10 cellular contexts compared by ENCODE assay signal in the genomic region with DNA sequence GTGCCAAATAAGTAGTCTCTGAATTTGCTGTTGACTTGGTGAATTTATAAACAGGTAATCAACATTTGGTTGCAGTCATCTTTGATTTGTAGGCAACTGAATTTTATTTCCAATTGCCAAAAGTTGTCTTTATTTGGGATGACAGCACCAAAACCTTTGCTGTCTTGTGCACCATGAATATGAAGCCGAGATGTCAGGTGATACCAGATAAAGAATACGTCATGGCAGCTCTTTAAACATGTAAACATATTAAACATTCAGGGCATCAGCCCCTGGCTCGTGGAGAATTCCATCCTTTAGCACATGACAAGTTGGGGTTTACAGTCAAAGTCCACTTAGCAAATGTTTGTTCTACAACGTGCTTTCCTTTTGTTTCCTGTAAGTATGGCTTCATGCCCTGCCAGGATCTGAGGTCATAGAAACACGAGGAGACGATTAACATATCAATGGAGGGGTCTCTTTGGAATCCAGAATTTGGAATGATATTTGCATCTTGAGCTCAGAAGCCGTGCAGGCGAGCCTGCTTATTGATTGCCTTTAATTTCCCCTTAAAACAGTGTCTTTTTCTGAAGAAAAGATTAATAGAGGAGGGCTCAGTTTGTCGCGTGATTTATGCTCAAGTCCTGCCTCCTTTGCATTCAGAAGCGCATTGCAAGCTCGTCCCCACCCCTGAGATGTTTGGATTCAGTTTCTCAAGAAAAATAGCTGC.
DNase-seq lines count a peak whose midpoint lies in the region; ATAC-seq, FAIRE-seq and TF ChIP-seq lines count a peak whose summit lies in the region.
"Had no signal": no experiment of that assay in that cellular context is flagged by ENCODE, and none has a peak within 500 bp of the region (broad histone marks: within the 10 kb centered on the region; RNA-seq: fewer than 3 reads in every experiment).

No MANE protein-coding gene starts in this region.

- H3K4me3 ChIP-seq in K562 (0 out of 2 replicates have a peak overlapping the region, but pooled peaks have one; percentile 17), lower lobe of right lung (peak overlapping the region; percentile 15), esophagus squamous epithelium (peak overlapping the region in 2 of 4 donors; percentile 9 to 41)
- H3K4me3 ChIP-seq: gastroesophageal sphincter had no signal

- H2AFZ ChIP-seq in K562 (ENCODE audit: low read depth, low read length), result peak overlapping the region; percentile 96

- no peaks in the 10 kb centered on the region for H3K9me3 Mint-ChIP-seq in stimulated activated memory B cell treated with anti-CD40 and anti-IgM and Interleukin-4, amounts not matched to agents 10 μg/mL and 1 μg/mL and 100 μg/mL, for 72 hours

- CTCF ChIA-PET in K562 (lab: Yijun Ruan, JAX; ENCODE audit: low intra/inter-chr PET ratio), result interaction anchor here (0.5 kb wide), 1 partner anchor 194 kb away, joined by 3 read pairs; no protein-coding TSS in a partner anchor

- TF ChIP-seq EP300 in K562 (IDR thresholded peaks at IDR 0.05; ENCODE audit: low read length), result no peak

- no TSS peak for BruUV-seq in K562 (replicated peaks; lab: Mats Ljungman, UMichigan)

- 8% methylated on average over 12 of the region's 12 CpGs for WGBS in K562 (ENCODE audit: insufficient coverage, low coverage, missing lambda C conversion rate)
- 25 to 33% methylated on average over 12 of the region's 12 CpGs for WGBS in esophagus squamous epithelium, 2 donors

- TF ChIP-seq POLR2A in K562 (conservative IDR thresholded peaks at IDR 0.05) (no peak), esophagus squamous epithelium (IDR thresholded peaks at IDR 0.05) (no peak)

- peaks cover 15% of the 10 kb centered on the region for H3K4me1 Mint-ChIP-seq in stimulated activated memory B cell treated with anti-CD40 and anti-IgM and Interleukin-4, amounts not matched to agents 10 μg/mL and 1 μg/mL and 100 μg/mL, for 72 hours

- peak overlapping the region in 1 of 2 experiments; percentile 50; a peak in 2 of 4 replicates for H3K9ac ChIP-seq in K562 (ENCODE audit: insufficient read depth in 1 of 2, low read depth in 2 of 2, low read length in 2 of 2)

- H3K4me1 ChIP-seq in K562 (replicated peaks in 1 of 2; ENCODE audit: control insufficient read depth in 2 of 2, insufficient read depth in 2 of 2, low read length in 2 of 2), result peaks cover 0 to 20% of the 10 kb centered on the region in 2 experiments; a peak in 4 of 5 replicates
- no peaks in the 10 kb centered on the region for H3K4me1 ChIP-seq in lower lobe of right lung
- peaks cover 0 to 9% (median 0%) of the 10 kb centered on the region in 3 donors for H3K4me1 ChIP-seq in esophagus squamous epithelium
- H3K4me1 ChIP-seq: gastroesophageal sphincter had no signal

- no peaks in the 10 kb centered on the region for H4K20me1 ChIP-seq in K562 (replicated peaks; ENCODE audit: control insufficient read depth, insufficient read depth, low read length)

- H3K36me3 ChIP-seq in K562 (ENCODE audit: control insufficient read depth, insufficient read depth, low read length) (no peaks in the 10 kb centered on the region; the same call in 2 of the 3 replicates), lower lobe of right lung (no peaks in the 10 kb centered on the region), esophagus squamous epithelium (no peaks in the 10 kb centered on the region)
- H3K36me3 ChIP-seq: gastroesophageal sphincter had no signal

- peak; percentile 70 for ATAC-seq in K562
- peak in 1 of 2 donors; percentile 23 for ATAC-seq in lower lobe of right lung
- ATAC-seq in stimulated activated memory B cell treated with anti-CD40 and anti-IgM and Interleukin-4, amounts not matched to agents 10 μg/mL and 1 μg/mL and 100 μg/mL, for 72 hours, result no peak
- no peak for ATAC-seq in GM18519 (IDR thresholded peaks at IDR 0.05; ENCODE audit: low FRiP score, unreplicated experiment)
- ATAC-seq: gastroesophageal sphincter had no signal

- TF ChIP-seq CTCF in K562 (IDR thresholded peaks at IDR 0.05 in 2 of 3, conservative IDR thresholded peaks at IDR 0.05 in 1 of 3; ENCODE audit: insufficient read depth in 2 of 3, low read depth in 1 of 3, low read length in 3 of 3) (0 out of 6 replicates have a peak, but pooled peaks of 1 of the 3 experiments have one; percentile 3), lower lobe of right lung (IDR thresholded peaks at IDR 0.05) (no peak), esophagus squamous epithelium (IDR thresholded peaks at IDR 0.05) (no peak)

- in situ Hi-C loops in K562 (cut with MboI), result no loop called here

- DNase-seq in AG08396 (ENCODE audit: low spot score) (peak; percentile 41), NCI-H1105 (lab: John Stamatoyannopoulos, UW) (peak; percentile 10), K562 (ENCODE audit: extremely low read depth in 1 of 4, low spot score in 3 of 4) (peak in 1 of 4 experiments; percentile 36), lower lobe of right lung (no peak), HK-2 (ENCODE audit: unreplicated experiment) (no peak), esophagus squamous epithelium (lab: John Stamatoyannopoulos, UW) (no peak)
- DNase-seq: NCI-H1417 treated with DMSO at 0.1 percent for 48 hours had no signal

- H3K27me3 Mint-ChIP-seq in stimulated activated memory B cell treated with anti-CD40 and anti-IgM and Interleukin-4, amounts not matched to agents 10 μg/mL and 1 μg/mL and 100 μg/mL, for 72 hours, result no peaks in the 10 kb centered on the region

- H3K27ac ChIP-seq in K562 (ENCODE audit: extremely low read depth, low read depth, low read length) (peak overlapping the region; percentile 65; the same call in 2 of the 3 replicates), lower lobe of right lung (no peak overlapping the region), esophagus squamous epithelium (peak overlapping the region in 1 of 4 donors; percentile 26)
- H3K27ac ChIP-seq: gastroesophageal sphincter had no signal

- H3K4me3 Mint-ChIP-seq in stimulated activated memory B cell treated with anti-CD40 and anti-IgM and Interleukin-4, amounts not matched to agents 10 μg/mL and 1 μg/mL and 100 μg/mL, for 72 hours, result no peak overlapping the region

- POLR2A ChIA-PET in K562 (lab: Yijun Ruan, JAX), result interaction anchor here (0.6 to 2.9 kb wide), 5 partner anchors 10 to 170 kb away, joined by 3 to 13 read pairs (median 4); no protein-coding TSS in a partner anchor

- H3K4me2 ChIP-seq in K562 (ENCODE audit: insufficient read depth, low read length), result peak overlapping the region; percentile 65

- no peaks in the 10 kb centered on the region for H3K79me2 ChIP-seq in K562 (ENCODE audit: control insufficient read depth, insufficient read depth, low read length)

- TF ChIP-seq RAD21 in K562 (CRISPR knock-in tag; conservative IDR thresholded peaks at IDR 0.05 in 1 of 2, IDR thresholded peaks at IDR 0.05 in 1 of 2), result 0 out of 4 replicates have a peak, but pooled peaks of 1 of the 2 experiments have one; percentile 11

- FAIRE-seq in K562 (lab: Jason Lieb, UNC), result peak; percentile 29

- no peaks in the 10 kb centered on the region for H3K36me3 Mint-ChIP-seq in stimulated activated memory B cell treated with anti-CD40 and anti-IgM and Interleukin-4, amounts not matched to agents 10 μg/mL and 1 μg/mL and 100 μg/mL, for 72 hours

- intact Hi-C loops in K562 (cut with micrococcal nuclease) (no loop called here), lower lobe of right lung (cut with DNase I) (no loop called here), esophagus squamous epithelium (cut with DNase I) (no loop called here)

- H3K27me3 ChIP-seq in K562 (ENCODE audit: control insufficient read depth in 2 of 2, insufficient read depth in 2 of 2, low read length in 2 of 2), result no peaks in the 10 kb centered on the region
- H3K27me3 ChIP-seq in lower lobe of right lung (ENCODE audit: low read depth), result no peaks in the 10 kb centered on the region
- H3K27me3 ChIP-seq in esophagus squamous epithelium, result no peaks in the 10 kb centered on the region
- H3K27me3 ChIP-seq: gastroesophageal sphincter had no signal

- H3K27ac Mint-ChIP-seq in stimulated activated memory B cell treated with anti-CD40 and anti-IgM and Interleukin-4, amounts not matched to agents 10 μg/mL and 1 μg/mL and 100 μg/mL, for 72 hours, result no peak overlapping the region

- H3K9me3 ChIP-seq in K562 (replicated peaks; ENCODE audit: control insufficient read depth, insufficient read depth, low read depth, low read length), result no peaks in the 10 kb centered on the region
- H3K9me3 ChIP-seq in lower lobe of right lung, result no peaks in the 10 kb centered on the region
- no peaks in the 10 kb centered on the region for H3K9me3 ChIP-seq in esophagus squamous epithelium
- H3K9me3 ChIP-seq: gastroesophageal sphincter had no signal

- no peaks in the 10 kb centered on the region for H3K9me1 ChIP-seq in K562 (ENCODE audit: control insufficient read depth, insufficient read depth, low read length)

TF ChIP-seq in K562, 482 proteins besides CTCF, POLR2A, EP300 and RAD21 (continues in another document):
- peak; percentile 15 for TF ChIP-seq EWSR1 (IDR thresholded peaks at IDR 0.05; ENCODE audit: borderline replicate concordance, low read depth, partially characterized antibody)
- TF ChIP-seq, protein P1, sequence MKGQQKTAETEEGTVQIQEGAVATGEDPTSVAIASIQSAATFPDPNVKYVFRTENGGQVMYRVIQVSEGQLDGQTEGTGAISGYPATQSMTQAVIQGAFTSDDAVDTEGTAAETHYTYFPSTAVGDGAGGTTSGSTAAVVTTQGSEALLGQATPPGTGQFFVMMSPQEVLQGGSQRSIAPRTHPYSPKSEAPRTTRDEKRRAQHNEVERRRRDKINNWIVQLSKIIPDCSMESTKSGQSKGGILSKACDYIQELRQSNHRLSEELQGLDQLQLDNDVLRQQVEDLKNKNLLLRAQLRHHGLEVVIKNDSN (CRISPR knock-in tag; IDR thresholded peaks at IDR 0.05), result peak; percentile 15; the same call in 1 of the 2 replicates
- TF ChIP-seq TOE1 (IDR thresholded peaks at IDR 0.05; ENCODE audit: borderline replicate concordance), result peak; percentile 78; the same call in 1 of the 2 replicates
- no peak for TF ChIP-seq TOE1 (CRISPR knock-in tag; IDR thresholded peaks at IDR 0.05; ENCODE audit: borderline replicate concordance, low read depth)
- TF ChIP-seq HDAC2 (IDR thresholded peaks at IDR 0.05), result 0 out of 2 replicates have a peak, but pooled peaks have one; percentile 27
- peak; percentile 45 for TF ChIP-seq MEIS2 (IDR thresholded peaks at IDR 0.05; ENCODE audit: partially characterized antibody)
- TF ChIP-seq NRF1 (conservative IDR thresholded peaks at IDR 0.05 in 1 of 2, IDR thresholded peaks at IDR 0.05 in 1 of 2), result peak; percentile 57 to 63
- no peak for TF ChIP-seq NR2C2 (CRISPR knock-in tag; IDR thresholded peaks at IDR 0.05)
- peak; percentile 85 for TF ChIP-seq NR2C2 (tag; IDR thresholded peaks at IDR 0.05)
- TF ChIP-seq FOXM1 (IDR thresholded peaks at IDR 0.05; ENCODE audit: low read depth), result peak; percentile 48; the same call in 1 of the 2 replicates
- no peak for TF ChIP-seq FOXM1 (CRISPR knock-in tag; IDR thresholded peaks at IDR 0.05; ENCODE audit: low read depth)

Comparison
In these comparisons a context has a peak if more than half of its experiments do, and no peak if none do; other contexts are left out.
1. DNase-seq: peak in AG08396 (single experiment) and NCI-H1105 (single experiment); none in lower lobe of right lung (single experiment), HK-2 (single experiment) and esophagus squamous epithelium (single experiment).